9 cellular contexts compared by ENCODE assay signal in the genomic region with DNA sequence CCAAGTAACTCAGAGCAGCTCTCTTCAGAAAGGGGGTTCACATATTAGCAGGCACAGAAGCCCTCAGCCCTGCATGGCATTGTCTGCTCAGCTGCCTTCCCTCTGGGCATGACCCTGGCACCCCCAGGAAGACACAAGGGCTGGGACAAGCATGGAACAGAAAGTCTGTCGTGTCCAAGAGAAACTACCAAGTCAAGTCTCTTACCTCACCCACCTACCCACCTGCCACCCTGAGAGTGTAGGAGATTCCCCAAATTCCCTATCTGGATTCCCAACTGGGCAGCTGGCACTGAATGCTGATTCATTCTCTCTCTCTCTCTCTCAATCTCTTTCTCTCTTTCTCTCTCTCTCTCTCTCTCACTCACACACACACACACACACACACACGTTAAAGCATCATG. TPM values are rescaled to one million over a fixed set of nuclear protein-coding genes. Genes with fewer than 3 reads are reported as not detected.
DNase-seq lines count a peak whose midpoint lies in the region; ATAC-seq and TF ChIP-seq lines count a peak whose summit lies in the region.
"Had no signal": no experiment of that assay in that cellular context is flagged by ENCODE, and none has a peak within 500 bp of the region (broad histone marks: within the 10 kb centered on the region; RNA-seq: fewer than 3 reads in every experiment).

No MANE protein-coding gene starts in this region.

- H3K4me3 ChIP-seq in fibroblast of the aortic adventitia (ENCODE audit: low read depth, low read length) (peak overlapping the region; percentile 40), skeletal muscle tissue (ENCODE audit: low read length in 3 of 3) (peak overlapping the region in 2 of 3 donors; percentile 12 to 24)

- ATAC-seq in GM18498 (IDR thresholded peaks at IDR 0.05; ENCODE audit: unreplicated experiment) (peak; percentile 6), T-cell (replicated peaks in 1 of 4) (peak in 1 of 4 experiments; percentile 33)

- peaks cover 5% of the 10 kb centered on the region for H3K36me3 Mint-ChIP-seq in T-cell

- no peaks in the 10 kb centered on the region for H3K36me3 ChIP-seq in skeletal muscle tissue (ENCODE audit: control insufficient read depth in 3 of 3, insufficient read depth in 3 of 3, low read length in 3 of 3)

- H3K4me3 Mint-ChIP-seq in T-cell: peak overlapping the region; percentile 58 to 73 (median 69)

- no peak for TF ChIP-seq CTCF in fibroblast of the aortic adventitia (IDR thresholded peaks at IDR 0.05; ENCODE audit: insufficient read depth, low read length)

- peaks cover 95 to 98% (median 97%) of the 10 kb centered on the region in 3 donors for H3K4me1 Mint-ChIP-seq in T-cell

- H3K27ac ChIP-seq in skeletal muscle tissue (ENCODE audit: low read depth, low read length): no peak overlapping the region
- H3K27ac ChIP-seq: parathyroid adenoma had no signal

- peaks cover 78 to 96% (median 94%) of the 10 kb centered on the region in 3 donors for H3K4me1 ChIP-seq in skeletal muscle tissue (ENCODE audit: control insufficient read depth in 3 of 3, insufficient read depth in 3 of 3, low read length in 3 of 3)

- H3K9ac ChIP-seq in skeletal muscle tissue (ENCODE audit: low read depth in 1 of 3, low read length in 3 of 3): peak overlapping the region in 2 of 3 donors; percentile 19 to 69
- H3K9ac ChIP-seq: parathyroid adenoma had no signal

- no peaks in the 10 kb centered on the region for H3K9me3 ChIP-seq in skeletal muscle tissue (ENCODE audit: control insufficient read depth in 3 of 3, low read length in 3 of 3)

- POLR2A ChIA-PET in T-cell (lab: Charles Lee): interaction anchor here in 1 of 2 donors (1.0 kb wide), 3 partner anchors 12 to 23 kb away, joined by 4 to 17 read pairs (median 6); no protein-coding TSS in a partner anchor

- H3K9me3 Mint-ChIP-seq in T-cell: no peaks in the 10 kb centered on the region

- no peak for DNase-seq in T-cell
- no peak for DNase-seq in fibroblast of the aortic adventitia (ENCODE audit: low read depth)
- DNase-seq in NCI-H748 treated with DMSO at 0.1 percent for 48 hours (lab: John Stamatoyannopoulos, UW): no peak
- DNase-seq in midbrain (lab: John Stamatoyannopoulos, UW): no peak
- DNase-seq in NCI-H774 (lab: John Stamatoyannopoulos, UW): no peak
- no peak for DNase-seq in HUDEP-2 (lab: John Stamatoyannopoulos, UW; ENCODE audit: unreplicated experiment in 76 of 76)

- CTCF ChIA-PET in T-cell (lab: Charles Lee): interaction anchor here (0.5 to 1.1 kb wide), 4 partner anchors 13 to 914 kb away, joined by 3 to 5 read pairs (median 3); no protein-coding TSS in a partner anchor

- H3K27ac Mint-ChIP-seq in T-cell: peak overlapping the region; percentile 65 to 81

- no peaks in the 10 kb centered on the region for H3K27me3 ChIP-seq in skeletal muscle tissue (ENCODE audit: control insufficient read depth in 3 of 3, insufficient read depth in 3 of 3, low read length in 3 of 3)

- no peaks in the 10 kb centered on the region for H3K27me3 Mint-ChIP-seq in T-cell

RNA-seq across cellular contexts. Expression of a gene that starts 21.6 kb away (rescaled TPM):
- total RNA-seq in T-cell (100 to 1,000 TPM in 1 of 5 donors, 10 to 100 TPM in 4; 28.5 to 138 (median 57.7) TPM), fibroblast of the aortic adventitia (ENCODE audit: low replicate concordance) (10.5 and 27.2 TPM in 2 replicates), skeletal muscle tissue (8.9 TPM)
